19 cellular contexts compared by ENCODE assay signal in the genomic region with DNA sequence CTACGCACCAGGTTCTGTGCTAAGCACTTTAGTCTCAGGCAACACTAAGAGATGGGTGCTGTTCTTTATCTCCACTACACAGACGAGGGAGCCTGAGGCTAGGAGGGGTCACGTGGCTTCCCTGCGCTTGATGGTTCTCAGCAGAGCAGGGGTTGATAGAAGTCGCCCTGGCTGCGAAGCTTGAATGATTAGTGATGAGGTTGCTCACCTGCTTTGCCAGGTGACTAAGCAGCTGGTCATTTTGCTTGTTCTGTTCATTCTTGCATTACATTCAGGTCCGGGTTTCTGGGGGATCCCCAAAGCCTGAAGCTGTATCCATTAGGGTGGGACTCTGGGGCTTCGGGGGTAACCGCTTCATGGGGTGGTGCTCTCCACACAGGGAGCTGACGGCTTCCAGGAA. TPM values are rescaled to one million over a fixed set of nuclear protein-coding genes. Genes with fewer than 3 reads are reported as not detected.
DNase-seq lines count a peak whose midpoint lies in the region; ATAC-seq, FAIRE-seq and TF ChIP-seq lines count a peak whose summit lies in the region.
"Had no signal": no experiment of that assay in that cellular context is flagged by ENCODE, and none has a peak within 500 bp of the region (broad histone marks: within the 10 kb centered on the region; RNA-seq: fewer than 3 reads in every experiment).

No MANE protein-coding gene starts in this region.

- H3K9me3 ChIP-seq in PC-3 (ENCODE audit: low read length), result no peaks in the 10 kb centered on the region
- H3K9me3 ChIP-seq in gastrocnemius medialis, result no peaks in the 10 kb centered on the region
- H3K9me3 ChIP-seq: HAP-1 had no signal

- no peak for TF ChIP-seq POLR2A in gastrocnemius medialis (IDR thresholded peaks at IDR 0.05)

- intact Hi-C loops in PC-3 (cut with micrococcal nuclease) (no loop called here), gastrocnemius medialis (cut with DNase I; ENCODE audit: low total_unique reads) (loop anchor here (2.0 to 5.0 kb wide), 2 partner anchors 19 to 161 kb away; no protein-coding TSS in a partner anchor)

- POLR2A ChIA-PET in PC-3 (lab: Charles Lee; ENCODE audit: unreplicated experiment), result no interaction called here

- CTCF ChIA-PET in PC-3 (lab: Charles Lee), result no interaction called here

- no TSS peak for BruUV-seq in PC-3 (replicated peaks; lab: Mats Ljungman, UMichigan)

- no peaks in the 10 kb centered on the region for H3K9me2 ChIP-seq in PC-3 (replicated peaks; ENCODE audit: low read length)

- FAIRE-seq in bronchial epithelial cell (lab: Jason Lieb, UNC), result no peak
- FAIRE-seq: A549 had no signal

- H3K79me2 ChIP-seq in PC-3 (ENCODE audit: low read length), result no peaks in the 10 kb centered on the region

- ATAC-seq in PC-3, result peak; percentile 49
- ATAC-seq in left lobe of liver, result no peak
- ATAC-seq in gastrocnemius medialis, result no peak
- no peak for ATAC-seq in HG03175 (IDR thresholded peaks at IDR 0.05; ENCODE audit: unreplicated experiment)
- no peak for ATAC-seq in HG02973 (IDR thresholded peaks at IDR 0.05; ENCODE audit: unreplicated experiment)

- H3K4me3 ChIP-seq in PC-3 (ENCODE audit: low read length) (no peak overlapping the region), bronchial epithelial cell (ENCODE audit: low read depth, low read length) (no peak overlapping the region), gastrocnemius medialis (no peak overlapping the region)
- H3K4me3 ChIP-seq: A549, HAP-1, SJSA1 had no signal

- H3K9ac ChIP-seq in PC-3 (ENCODE audit: low read length), result no peak overlapping the region

- H3K27me3 ChIP-seq in PC-3 (ENCODE audit: low read length), result no peaks in the 10 kb centered on the region
- H3K27me3 ChIP-seq in bronchial epithelial cell (ENCODE audit: control insufficient read depth, insufficient read depth, low read length), result peaks cover 10% of the 10 kb centered on the region
- no peaks in the 10 kb centered on the region for H3K27me3 ChIP-seq in gastrocnemius medialis

- H3K36me3 ChIP-seq in PC-3 (ENCODE audit: low read depth, low read length) (no peaks in the 10 kb centered on the region), bronchial epithelial cell (ENCODE audit: control insufficient read depth, insufficient read depth, low read length) (no peaks in the 10 kb centered on the region), gastrocnemius medialis (no peaks in the 10 kb centered on the region)
- H3K36me3 ChIP-seq: HAP-1, SJSA1 had no signal

- in situ Hi-C loops in gastrocnemius medialis (cut with MboI; ENCODE audit: low sequenced_read_pairs in 4 of 4), result loop anchor here in 1 of 4 donors (25.0 kb wide), 1 partner anchor 1354 kb away; no protein-coding TSS in a partner anchor

- H3K4me1 ChIP-seq in PC-3 (ENCODE audit: insufficient read depth, low read length) (peaks cover 36% of the 10 kb centered on the region), gastrocnemius medialis (peaks cover 4 to 10% of the 10 kb centered on the region in 2 donors)
- H3K4me1 ChIP-seq: A549, HAP-1, SJSA1 had no signal

- H3K4me2 ChIP-seq in PC-3 (ENCODE audit: low read length), result 0 out of 2 replicates have a peak overlapping the region, but pooled peaks have one; percentile 30
- H3K4me2 ChIP-seq: A549 had no signal

- TF ChIP-seq CTCF in PC-3 (conservative IDR thresholded peaks at IDR 0.05; ENCODE audit: low read depth, low read length), result no peak
- TF ChIP-seq CTCF in bronchial epithelial cell (IDR thresholded peaks at IDR 0.05; ENCODE audit: insufficient read depth, low read length, severe bottlenecking), result no peak
- no peak for TF ChIP-seq CTCF in gastrocnemius medialis (IDR thresholded peaks at IDR 0.05 in 4 of 5, conservative IDR thresholded peaks at IDR 0.05 in 1 of 5)

- no peak overlapping the region for H2AFZ ChIP-seq in PC-3 (ENCODE audit: low read length)

- no peaks in the 10 kb centered on the region for H4K20me1 ChIP-seq in PC-3 (ENCODE audit: low read length)

- H3K27ac ChIP-seq in PC-3 (ENCODE audit: low read length) (no peak overlapping the region), gastrocnemius medialis (peak overlapping the region; percentile 59 to 84 (median 74))
- H3K27ac ChIP-seq: A549, SJSA1 had no signal

- DNase-seq in PC-3 (peak; percentile 85), bronchial epithelial cell (ENCODE audit: low read depth) (peak; percentile 90), left lobe of liver (ENCODE audit: low spot score) (peak; percentile 11), gastrocnemius medialis (no peak), medulla oblongata (ENCODE audit: extremely low spot score) (no peak)
- DNase-seq: CD4-positive, alpha-beta T cell; GDM1; NCI-H1092 treated with DMSO at 0.1 percent for 48 hours; NCI-H2081; NCI-H2171 treated with DMSO at 0.1 percent for 48 hours; NCI-H510A treated with DMSO at 0.1 percent for 48 hours; NCI-H774 had no signal

- no peaks in the 10 kb centered on the region for H3F3A ChIP-seq in PC-3 (ENCODE audit: low read length, unreplicated experiment)

RNA-seq across cellular contexts. Expression of gene NTSR2, which starts 11.8 kb away (rescaled TPM):
- total RNA-seq in PC-3 (2014; rRNA removed), result not detected in 2 replicates
- total RNA-seq in bronchial epithelial cell, result not detected in 2 replicates
- not detected for total RNA-seq in left lobe of liver
- total RNA-seq in gastrocnemius medialis, result under 1 TPM in 2 of 4 donors, not detected in 2; 0.62 to 0.85 TPM
- total RNA-seq: Caco-2; CD4-positive, alpha-beta T cell; LHCN-M2; SJSA1 had no signal

Comparison
In these comparisons a context has a peak if more than half of its experiments do, and no peak if none do; other contexts are left out.
1. DNase-seq: peak in PC-3 (single experiment), bronchial epithelial cell (single experiment) and left lobe of liver (single experiment); none in gastrocnemius medialis (0 of 2) and medulla oblongata (single experiment).